ENCODE assay signal across 28 cellular contexts in genomic region chr18:48337053-48337452, GRCh38.
"Had no signal": no experiment of that assay in that cellular context is flagged by ENCODE, and none has a peak within 500 bp of the region (broad histone marks: within the 10 kb centered on the region; RNA-seq: fewer than 3 reads in every experiment).

No MANE protein-coding gene starts in this region.

- H3K36me3 ChIP-seq: esophagus squamous epithelium, heart right ventricle, left ventricle myocardium inferior, neutrophil, prostate gland, right atrium auricular region, sigmoid colon, suprapubic skin, transverse colon, upper lobe of right lung, uterus had no signal

- DNase-seq: caudate nucleus; cerebellar nuclear complex; effector memory CD4-positive, alpha-beta T cell; erythroblast; esophagus squamous epithelium; foreskin melanocyte; glutamatergic neuron; heart right ventricle; hippocampal formation; left colon; left ventricle myocardium inferior; naive B cell; sigmoid colon; stimulated activated CD4-positive, alpha-beta T cell treated with anti-CD3 and anti-CD28 coated beads, Interleukin-15, amount 100 ng/mL, for 24 hours; stimulated activated CD4-positive, alpha-beta T cell treated with anti-CD3 and anti-CD28 coated beads, Interleukin-2, amount 100 ng/mL, for 48 hours; stimulated activated naive B cell treated with anti-CD40 and anti-IgM and Interleukin-4, amounts not matched to agents 10 μg/mL and 1 μg/mL and 100 μg/mL, for 72 hours; stimulated activated naive CD8-positive, alpha-beta T cell treated with anti-CD3 and anti-CD28 coated beads, Interleukin-15, amount 100 ng/mL, for 72 hours; transverse colon; upper lobe of right lung had no signal

- H3K4me3 ChIP-seq: esophagus squamous epithelium, heart right ventricle, left ventricle myocardium inferior, lung, prostate gland, right atrium auricular region, sigmoid colon, skin epidermis, suprapubic skin, transverse colon, upper lobe of right lung, uterus had no signal

- H3K27me3 ChIP-seq: esophagus squamous epithelium, heart right ventricle, right atrium auricular region, sigmoid colon, suprapubic skin, transverse colon, upper lobe of right lung, uterus had no signal

- H3K27ac ChIP-seq: heart right ventricle, left ventricle myocardium inferior, neutrophil, parathyroid adenoma, prostate gland, right atrium auricular region, sigmoid colon, suprapubic skin, transverse colon, uterus had no signal

- H3K9me3 ChIP-seq: esophagus squamous epithelium, heart right ventricle, left ventricle myocardium inferior, neutrophil, prostate gland, right atrium auricular region, sigmoid colon, suprapubic skin, transverse colon, upper lobe of right lung, uterus had no signal

- ATAC-seq: natural killer cell treated with Interleukin-12 subunit alpha and Interleukin-12 subunit beta and Interleukin-15 and Interleukin-18, amount 100 ng/mL, for 72 hours; stimulated activated naive B cell treated with anti-CD40 and anti-IgM and Interleukin-4, amounts not matched to agents 10 μg/mL and 1 μg/mL and 100 μg/mL, for 72 hours; stimulated activated naive CD8-positive, alpha-beta T cell treated with anti-CD3 and anti-CD28 coated beads, Interleukin-15, amount 100 ng/mL, for 72 hours had no signal

- H3K4me1 ChIP-seq: parathyroid adenoma, prostate gland, right atrium auricular region, transverse colon, uterus had no signal
